ENCODE assay signal across 26 cellular contexts in the genomic region with DNA sequence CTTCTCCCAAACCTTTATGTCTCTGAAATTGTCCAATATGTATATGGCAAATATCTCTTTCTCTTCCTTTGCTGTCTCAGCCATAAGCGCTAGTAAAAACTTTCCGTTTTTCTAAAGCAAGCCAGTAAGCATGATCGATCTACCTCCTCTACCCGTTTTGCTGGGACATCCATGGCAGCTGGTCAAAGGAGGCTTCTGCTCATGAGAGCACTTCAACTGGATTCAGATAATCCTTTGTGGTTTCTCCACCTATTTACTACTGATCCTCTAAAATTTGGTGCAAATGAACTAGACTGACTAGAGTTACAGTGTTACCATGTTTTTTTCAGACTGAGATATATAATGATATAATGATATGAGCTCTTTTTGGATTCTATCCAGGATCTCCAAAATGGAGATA. TPM values are rescaled to one million over a fixed set of nuclear protein-coding genes. Genes with fewer than 3 reads are reported as not detected.
"Had no signal": no experiment of that assay in that cellular context is flagged by ENCODE, and none has a peak within 500 bp of the region (broad histone marks: within the 10 kb centered on the region; RNA-seq: fewer than 3 reads in every experiment).

No MANE protein-coding gene starts in this region.

- H3K27ac Mint-ChIP-seq: dendritic cell treated with granulocyte-macrophage colony-stimulating factor and Interleukin-4, amounts not matched to agents 40 ng/mL and 50 ng/mL, for 4 days; T-cell had no signal

- ATAC-seq: T-cell had no signal

- H3K4me3 Mint-ChIP-seq: activated T-cell treated with anti-CD3 and anti-CD28 coated beads, Interleukin-2, amount 50 U/mL, for 4 hours; dendritic cell treated with granulocyte-macrophage colony-stimulating factor and Interleukin-4, amounts not matched to agents 40 ng/mL and 50 ng/mL, for 4 days; T-cell had no signal

- DNase-seq: activated CD4-positive, alpha-beta T cell treated with anti-CD3 and anti-CD28 coated beads, Interleukin-2, amount 50 U/mL, for 4 hours; activated CD4-positive, CD25-positive, alpha-beta regulatory T cell; activated CD8-positive, alpha-beta memory T cell treated with anti-CD3 and anti-CD28 coated beads, Interleukin-2, amount 50 U/mL, for 48 hours; activated effector memory CD4-positive, alpha-beta T cell treated with Interleukin-2 at 50 U/mL for 16 hours; activated naive CD4-positive, alpha-beta T cell; activated T-cell treated with anti-CD3 and anti-CD28 coated beads, Interleukin-2, amount 50 U/mL, for 4 hours; brain microvascular endothelial cell; cerebellar nuclear complex; Kasumi-1; KBM-7; NCI-H1105 treated with DMSO at 0.1 percent for 48 hours; NCI-H1436 treated with DMSO at 0.1 percent for 48 hours; NCI-H187; NCI-H2081; NCI-H2171; NCI-H2227 treated with DMSO at 0.1 percent for 48 hours; NCI-H446 treated with DMSO at 0.1 percent for 48 hours; NCI-H526 treated with DMSO at 0.1 percent for 48 hours; NCI-H82; SIG-M5; T-cell; T-helper 2 cell had no signal

- H3K27me3 Mint-ChIP-seq: dendritic cell treated with granulocyte-macrophage colony-stimulating factor and Interleukin-4, amounts not matched to agents 40 ng/mL and 50 ng/mL, for 4 days; T-cell had no signal

- H3K9me3 Mint-ChIP-seq: activated naive CD4-positive, alpha-beta T cell treated with anti-CD3 and anti-CD28 coated beads, Interleukin-2, amount 50 U/mL, for 72 hours; activated T-cell treated with anti-CD3 and anti-CD28 coated beads, Interleukin-2, amount 50 U/mL, for 4 hours; dendritic cell treated with granulocyte-macrophage colony-stimulating factor and Interleukin-4, amounts not matched to agents 40 ng/mL and 50 ng/mL, for 4 days; T-cell had no signal

RNA-seq across cellular contexts. Expression of gene PITX3, which starts 46.7 kb away (rescaled TPM):
- total RNA-seq: activated naive CD4-positive, alpha-beta T cell treated with anti-CD3 and anti-CD28 coated beads, Interleukin-2, amount 50 U/mL, for 72 hours; OCI-LY7; RPMI7951; T-cell had no signal
